ENCODE assay signal across 8 cellular contexts in the genomic region with DNA sequence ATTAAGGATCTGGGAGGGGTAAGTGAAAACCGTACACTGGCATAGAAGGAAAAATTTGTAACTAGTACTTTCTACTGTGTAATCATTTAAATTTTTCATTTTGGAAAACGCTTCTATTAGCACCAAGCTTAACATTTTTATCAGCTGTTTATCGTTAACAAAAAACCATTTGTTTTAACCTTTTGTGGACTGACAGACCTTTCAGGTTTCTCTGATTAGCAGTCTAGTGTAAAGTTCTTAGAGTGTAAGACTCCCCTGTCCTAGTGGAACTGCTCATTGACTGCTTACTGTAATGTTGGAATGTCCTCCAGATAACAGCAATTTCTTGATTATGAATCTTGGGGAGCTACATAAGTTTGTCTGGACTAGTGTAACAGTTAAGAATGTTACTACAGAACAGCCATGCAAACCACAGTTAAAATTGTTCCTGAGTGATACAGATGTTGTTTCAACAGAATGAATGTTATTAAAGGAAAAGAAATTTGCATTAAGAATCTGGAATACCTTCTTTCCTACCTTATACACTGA. TPM values are rescaled to one million over a fixed set of nuclear protein-coding genes. Genes with fewer than 3 reads are reported as not detected.
DNase-seq lines count a peak whose midpoint lies in the region; ATAC-seq, FAIRE-seq and TF ChIP-seq lines count a peak whose summit lies in the region.

No MANE protein-coding gene starts in this region.

- POLR2A ChIA-PET in HepG2 (lab: Yijun Ruan, JAX), result no interaction called here

- H3K4me1 Mint-ChIP-seq in type B pancreatic cell (ENCODE audit: unreplicated experiment), result peaks cover 30% of the 10 kb centered on the region

- H3K4me1 ChIP-seq in HepG2 (ENCODE audit: insufficient read depth, low read length) (peaks cover 59% of the 10 kb centered on the region), right lobe of liver (peaks cover 0 to 17% (median 7%) of the 10 kb centered on the region in 4 donors), SJSA1 (replicated peaks) (peaks cover 13% of the 10 kb centered on the region)

- intact Hi-C loops in HepG2 (cut with micrococcal nuclease; ENCODE audit: unreplicated experiment) (loop anchor here (5.0 to 10.0 kb wide), 3 partner anchors 251 to 563 kb away; partner anchors contain the start of genes CROT and RUNDC3B), right lobe of liver (cut with DNase I) (no loop called here)

- H3K36me3 Mint-ChIP-seq in type B pancreatic cell, result peaks cover 14% of the 10 kb centered on the region

- H3K79me2 ChIP-seq in HepG2 (ENCODE audit: insufficient read depth, low read length), result peaks cover 78% of the 10 kb centered on the region

- H3K27ac Mint-ChIP-seq in type B pancreatic cell, result peak overlapping the region; percentile 25

- no peak for FAIRE-seq in HepG2 (lab: Jason Lieb, UNC)
- no peak for FAIRE-seq in HTR-8/SVneo (lab: Jason Lieb, UNC)

- no peaks in the 10 kb centered on the region for H3K9me3 Mint-ChIP-seq in type B pancreatic cell

- TF ChIP-seq CTCF in HepG2 (CRISPR knock-in tag; IDR thresholded peaks at IDR 0.05), result no peak
- TF ChIP-seq CTCF in right lobe of liver (IDR thresholded peaks at IDR 0.05), result no peak
- no peak for TF ChIP-seq CTCF in type B pancreatic cell (conservative IDR thresholded peaks at IDR 0.05)

- WGBS in HepG2 (ENCODE audit: low lambda C conversion rate), result 19% methylated on average over 3 of the region's 3 CpGs
- WGBS in right lobe of liver (ENCODE audit: insufficient coverage, low coverage, low lambda C conversion rate, missing lambda C conversion rate), result 79% methylated on average over 3 of the region's 3 CpGs

- no peak overlapping the region for H2AFZ ChIP-seq in HepG2 (ENCODE audit: low read length)

- peak overlapping the region; percentile 86 to 92 (median 92); a peak in 5 of 6 replicates for H3K4me3 ChIP-seq in HepG2 (replicated peaks in 1 of 3; ENCODE audit: insufficient read depth in 1 of 3, low read depth in 2 of 3, low read length in 3 of 3)
- no peak overlapping the region for H3K4me3 ChIP-seq in right lobe of liver
- peak overlapping the region; percentile 83 for H3K4me3 ChIP-seq in SJSA1

- no peaks in the 10 kb centered on the region for H3K27me3 Mint-ChIP-seq in type B pancreatic cell

- in situ Hi-C loops in HepG2 (cut with HindIII; ENCODE audit: extremely low pct_ligation_motif_present, low pct_unique_long_range_greater_than_20kb), result loop anchor here (10.0 kb wide), 1 partner anchor 533 kb away; the partner anchor contains the start of gene CROT

- TF ChIP-seq EP300 in HepG2 (IDR thresholded peaks at IDR 0.05; ENCODE audit: low read depth in 2 of 2, low read length in 2 of 2) (no peak), HepG2 (CRISPR knock-in tag; IDR thresholded peaks at IDR 0.05; ENCODE audit: borderline replicate concordance) (no peak)

- no peaks in the 10 kb centered on the region for H4K20me1 ChIP-seq in HepG2 (ENCODE audit: insufficient read depth, low read length)

- CTCF ChIA-PET in HepG2 (lab: Yijun Ruan, JAX; ENCODE audit: low intra/inter-chr PET ratio, low total read pairs), result no interaction called here

- no peak for TF ChIP-seq RAD21 in HepG2 (CRISPR knock-in tag; IDR thresholded peaks at IDR 0.05)

- TF ChIP-seq POLR2A in HepG2 (IDR thresholded peaks at IDR 0.05; ENCODE audit: insufficient read depth in 1 of 2, low read depth in 2 of 2, low read length in 2 of 2) (no peak), right lobe of liver (IDR thresholded peaks at IDR 0.05) (no peak), erythroblast (IDR thresholded peaks at IDR 0.05; ENCODE audit: low read length) (no peak)

- H3K27ac ChIP-seq in HepG2 (ENCODE audit: extremely low read length, insufficient read depth, low read length), result peak overlapping the region; percentile 21
- H3K27ac ChIP-seq in right lobe of liver, result no peak overlapping the region
- peak overlapping the region; percentile 85; the same call in 1 of the 2 replicates for H3K27ac ChIP-seq in SJSA1

- ATAC-seq in HepG2 (no peak), right lobe of liver (no peak), GM19023 (IDR thresholded peaks at IDR 0.05; ENCODE audit: unreplicated experiment) (no peak)

- BruUV-seq in HepG2 (replicated peaks; lab: Mats Ljungman, UMichigan), result no TSS peak

- H3K27me3 ChIP-seq in HepG2 (ENCODE audit: control insufficient read depth in 1 of 2, insufficient read depth in 2 of 2, low read length in 2 of 2), result no peaks in the 10 kb centered on the region; a peak in 1 of 5 replicates
- H3K27me3 ChIP-seq in right lobe of liver, result no peaks in the 10 kb centered on the region
- no peaks in the 10 kb centered on the region for H3K27me3 ChIP-seq in SJSA1 (replicated peaks)

- peak overlapping the region; percentile 95 for H3K4me3 Mint-ChIP-seq in type B pancreatic cell

- H3K9me3 ChIP-seq in HepG2 (ENCODE audit: low read length), result no peaks in the 10 kb centered on the region
- no peaks in the 10 kb centered on the region for H3K9me3 ChIP-seq in right lobe of liver
- no peaks in the 10 kb centered on the region for H3K9me3 ChIP-seq in SJSA1 (replicated peaks)

- no peak for DNase-seq in HepG2 (ENCODE audit: low spot score)
- DNase-seq in right lobe of liver, result no peak
- no peak for DNase-seq in SJSA1 (ENCODE audit: low read depth in 1 of 2, low spot score in 2 of 2)
- DNase-seq in erythroblast (lab: John Stamatoyannopoulos, UW), result peak; percentile 15 to 38
- DNase-seq in type B pancreatic cell (ENCODE audit: extremely low spot score, unreplicated experiment), result no peak
- DNase-seq in SW 1271 (lab: John Stamatoyannopoulos, UW), result no peak
- DNase-seq in HTR-8/SVneo (ENCODE audit: insufficient read length, low spot score), result no peak

- peak overlapping the region; percentile 84 for H3K4me2 ChIP-seq in HepG2 (ENCODE audit: low read depth, low read length)

- H3K36me3 ChIP-seq in HepG2 (replicated peaks in 1 of 2; ENCODE audit: control insufficient read depth in 1 of 2, insufficient read depth in 2 of 2, low read length in 2 of 2), result peaks cover 2 to 11% of the 10 kb centered on the region in 2 experiments; a peak in 3 of 5 replicates
- H3K36me3 ChIP-seq in right lobe of liver, result no peaks in the 10 kb centered on the region
- peaks cover 75% of the 10 kb centered on the region for H3K36me3 ChIP-seq in SJSA1

- peak overlapping the region; percentile 89; the same call in 1 of the 2 replicates for H3K9ac ChIP-seq in HepG2 (ENCODE audit: insufficient read depth, low read depth, low read length)

RNA-seq across cellular contexts. Expression of gene DBF4, which starts 2.0 kb away (rescaled TPM):
- total RNA-seq in HepG2 (2016; rRNA removed; fragmentation: Illumina TruSeq; extraction: Trizol) (64.4 and 90.0 TPM in 2 replicates), right lobe of liver (1 to 10 TPM; 2.3 to 7.6 (median 3.6) TPM), type B pancreatic cell (ENCODE audit: low replicate concordance) (15.2 and 37.8 TPM in 2 replicates)
- 10.0 and 14.0 TPM in 2 replicates for total RNA-seq in HepG2 (2016; cell fraction: cytosol; rRNA removed; fragmentation: Illumina TruSeq; extraction: Trizol; ENCODE audit: low read depth)
- 65.7 and 94.3 TPM in 2 replicates for total RNA-seq in HepG2 (2016; cell fraction: insoluble cytoplasmic fraction; rRNA removed; fragmentation: Illumina TruSeq; extraction: Trizol)
- total RNA-seq in HepG2 (2016; cell fraction: membrane; rRNA removed; fragmentation: Illumina TruSeq; extraction: Trizol), result 45.8 and 47.1 TPM in 2 replicates
- 44.3 and 48.5 TPM in 2 replicates for total RNA-seq in HepG2 (2016; cell fraction: nucleus; rRNA removed; fragmentation: Illumina TruSeq; extraction: Trizol)
- polyA plus RNA-seq in HepG2 (2011; rRNA removed), result 3.4 and 5.0 TPM in 2 replicates
- polyA plus RNA-seq in HepG2 (2011; cell fraction: cytosol; rRNA removed), result 2.1 and 2.5 TPM in 2 replicates
- 4.2 and 4.4 TPM in 2 replicates for polyA plus RNA-seq in HepG2 (2011; cell fraction: nucleus; rRNA removed)
- polyA plus RNA-seq in HepG2 (2012), result 10.6 and 19.9 TPM in 2 replicates
- 7.9 and 8.7 TPM in 2 replicates for polyA plus RNA-seq in HepG2 (2016; cell fraction: cytosol; fragmentation: Illumina TruSeq; extraction: Trizol; ENCODE audit: low read depth)
- 69.8 and 79.5 TPM in 2 replicates for polyA plus RNA-seq in HepG2 (2016; cell fraction: insoluble cytoplasmic fraction; fragmentation: Illumina TruSeq; extraction: Trizol; ENCODE audit: low read depth)
- polyA plus RNA-seq in HepG2 (2016; cell fraction: membrane; fragmentation: Illumina TruSeq; extraction: Trizol; ENCODE audit: low read depth), result 20.8 and 20.9 TPM in 2 replicates
- 51.9 and 59.2 TPM in 2 replicates for polyA plus RNA-seq in HepG2 (2016; cell fraction: nucleus; fragmentation: Illumina TruSeq; extraction: Trizol; ENCODE audit: insufficient read depth, low read depth)
- polyA minus RNA-seq in HepG2 (2011; rRNA and poly(A)+ RNA removed; ENCODE audit: low replicate concordance), result 4.9 and 6.2 TPM in 2 replicates
- polyA minus RNA-seq in HepG2 (2011; cell fraction: cytosol; rRNA and poly(A)+ RNA removed), result 4.4 and 8.9 TPM in 2 replicates
- polyA minus RNA-seq in HepG2 (2011; cell fraction: nucleus; rRNA and poly(A)+ RNA removed), result 20.8 and 24.7 TPM in 2 replicates
- total RNA-seq in SJSA1 (2014; rRNA removed; shearing (Covaris generic)), result 41.7 and 51.2 TPM in 2 replicates

RNA-seq across cellular contexts. Expression of gene SLC25A40, which starts 2.1 kb away (rescaled TPM):
- total RNA-seq in HepG2 (2016; rRNA removed; fragmentation: Illumina TruSeq; extraction: Trizol), result 13.6 and 18.0 TPM in 2 replicates
- total RNA-seq in HepG2 (2016; cell fraction: cytosol; rRNA removed; fragmentation: Illumina TruSeq; extraction: Trizol; ENCODE audit: low read depth), result 12.4 and 12.6 TPM in 2 replicates
- total RNA-seq in HepG2 (2016; cell fraction: insoluble cytoplasmic fraction; rRNA removed; fragmentation: Illumina TruSeq; extraction: Trizol), result 14.4 and 16.4 TPM in 2 replicates
- 12.6 and 13.3 TPM in 2 replicates for total RNA-seq in HepG2 (2016; cell fraction: membrane; rRNA removed; fragmentation: Illumina TruSeq; extraction: Trizol)
- 24.0 and 26.1 TPM in 2 replicates for total RNA-seq in HepG2 (2016; cell fraction: nucleus; rRNA removed; fragmentation: Illumina TruSeq; extraction: Trizol)
- 10.0 and 12.9 TPM in 2 replicates for polyA plus RNA-seq in HepG2 (2011; rRNA removed)
- 3.6 and 6.1 TPM in 2 replicates for polyA plus RNA-seq in HepG2 (2011; cell fraction: cytosol; rRNA removed)
- 8.1 and 10.8 TPM in 2 replicates for polyA plus RNA-seq in HepG2 (2011; cell fraction: nucleus; rRNA removed)
- polyA plus RNA-seq in HepG2 (2012), result 9.5 and 16.6 TPM in 2 replicates
- 0.79 and 1.2 TPM in 2 replicates for polyA plus RNA-seq in HepG2 (2016; cell fraction: cytosol; fragmentation: Illumina TruSeq; extraction: Trizol; ENCODE audit: low read depth)
- polyA plus RNA-seq in HepG2 (2016; cell fraction: insoluble cytoplasmic fraction; fragmentation: Illumina TruSeq; extraction: Trizol; ENCODE audit: low read depth), result 17.0 and 20.1 TPM in 2 replicates
- 4.6 and 4.8 TPM in 2 replicates for polyA plus RNA-seq in HepG2 (2016; cell fraction: membrane; fragmentation: Illumina TruSeq; extraction: Trizol; ENCODE audit: low read depth)
- 34.7 and 36.6 TPM in 2 replicates for polyA plus RNA-seq in HepG2 (2016; cell fraction: nucleus; fragmentation: Illumina TruSeq; extraction: Trizol; ENCODE audit: insufficient read depth, low read depth)
- polyA minus RNA-seq in HepG2 (2011; rRNA and poly(A)+ RNA removed; ENCODE audit: low replicate concordance), result 5.0 and 5.2 TPM in 2 replicates
- polyA minus RNA-seq in HepG2 (2011; cell fraction: cytosol; rRNA and poly(A)+ RNA removed), result 5.8 and 6.3 TPM in 2 replicates
- polyA minus RNA-seq in HepG2 (2011; cell fraction: nucleus; rRNA and poly(A)+ RNA removed), result 27.1 and 28.7 TPM in 2 replicates
- 10 to 100 TPM in 3 of 6 experiments, 1 to 10 TPM in 3; 6.1 to 27.0 (median 10.1) TPM for total RNA-seq in right lobe of liver
- 12.5 and 31.2 TPM in 2 replicates for total RNA-seq in SJSA1 (2014; rRNA removed; shearing (Covaris generic))
- 12.9 and 21.9 TPM in 2 replicates for total RNA-seq in type B pancreatic cell (ENCODE audit: low replicate concordance)

RNA-seq across cellular contexts. Expression of gene ADAM22, which starts 55.8 kb away (rescaled TPM):
- total RNA-seq in HepG2 (2016; rRNA removed; fragmentation: Illumina TruSeq; extraction: Trizol) (2.9 and 6.7 TPM in 2 replicates), right lobe of liver (under 1 TPM; 0.06 to 0.32 (median 0.10) TPM), type B pancreatic cell (ENCODE audit: low replicate concordance) (2.9 and 8.1 TPM in 2 replicates)
- total RNA-seq in HepG2 (2016; cell fraction: cytosol; rRNA removed; fragmentation: Illumina TruSeq; extraction: Trizol; ENCODE audit: low read depth), result 0.61 and 0.79 TPM in 2 replicates
- 2.4 and 5.6 TPM in 2 replicates for total RNA-seq in HepG2 (2016; cell fraction: insoluble cytoplasmic fraction; rRNA removed; fragmentation: Illumina TruSeq; extraction: Trizol)
- total RNA-seq in HepG2 (2016; cell fraction: membrane; rRNA removed; fragmentation: Illumina TruSeq; extraction: Trizol), result 2.0 and 2.5 TPM in 2 replicates
- 12.0 and 14.2 TPM in 2 replicates for total RNA-seq in HepG2 (2016; cell fraction: nucleus; rRNA removed; fragmentation: Illumina TruSeq; extraction: Trizol)
- polyA plus RNA-seq in HepG2 (2011; rRNA removed), result 1.3 and 1.9 TPM in 2 replicates
- 0.81 and 1.0 TPM in 2 replicates for polyA plus RNA-seq in HepG2 (2011; cell fraction: cytosol; rRNA removed)
- polyA plus RNA-seq in HepG2 (2011; cell fraction: nucleus; rRNA removed), result 2.3 and 3.8 TPM in 2 replicates
- polyA plus RNA-seq in HepG2 (2012), result 1.0 and 1.1 TPM in 2 replicates
- 0.40 and 0.43 TPM in 2 replicates for polyA plus RNA-seq in HepG2 (2016; cell fraction: cytosol; fragmentation: Illumina TruSeq; extraction: Trizol; ENCODE audit: low read depth)
- polyA plus RNA-seq in HepG2 (2016; cell fraction: insoluble cytoplasmic fraction; fragmentation: Illumina TruSeq; extraction: Trizol; ENCODE audit: low read depth), result 2.7 TPM in 2 replicates
- 0.74 and 1.1 TPM in 2 replicates for polyA plus RNA-seq in HepG2 (2016; cell fraction: membrane; fragmentation: Illumina TruSeq; extraction: Trizol; ENCODE audit: low read depth)
- polyA plus RNA-seq in HepG2 (2016; cell fraction: nucleus; fragmentation: Illumina TruSeq; extraction: Trizol; ENCODE audit: insufficient read depth, low read depth), result 7.1 and 7.2 TPM in 2 replicates
- polyA minus RNA-seq in HepG2 (2011; rRNA and poly(A)+ RNA removed; ENCODE audit: low replicate concordance), result 2.3 and 2.6 TPM in 2 replicates
- 2.2 and 2.6 TPM in 2 replicates for polyA minus RNA-seq in HepG2 (2011; cell fraction: cytosol; rRNA and poly(A)+ RNA removed)
- 9.4 and 14.7 TPM in 2 replicates for polyA minus RNA-seq in HepG2 (2011; cell fraction: nucleus; rRNA and poly(A)+ RNA removed)
- total RNA-seq in SJSA1 (2014; rRNA removed; shearing (Covaris generic)), result 0.06 and 0.29 TPM in 2 replicates

Comparison
In these comparisons a context has a peak if more than half of its experiments do, and no peak if none do; other contexts are left out.
1. H3K27ac ChIP-seq: peak in HepG2 (single experiment) and SJSA1 (single experiment); none in right lobe of liver (0 of 3).
2. H3K4me3 ChIP-seq: peak in HepG2 (3 of 3) and SJSA1 (single experiment); none in right lobe of liver (0 of 3).
3. DNase-seq: peak in erythroblast (2 of 2); none in HepG2 (single experiment), right lobe of liver (0 of 3), SJSA1 (0 of 2), type B pancreatic cell (single experiment), SW 1271 (0 of 2) and HTR-8/SVneo (single experiment).